Comparison of ENCODE assay signal across 2 cellular contexts in genomic region chr16:19815418-19815817, GRCh38.
A peak's percentile ranks its signal among the peaks of the same experiment; 100 is the strongest.
TF ChIP-seq lines count a peak whose summit lies in the region.

No MANE protein-coding gene starts in this region.

TF ChIP-seq in HepG2, 621 proteins besides CTCF, POLR2A, EP300 and RAD21 (continued from another document):
- TF ChIP-seq ZNF770 (CRISPR knock-in tag; IDR thresholded peaks at IDR 0.05) = peak; percentile 52; the same call in 1 of the 2 replicates
TF ChIP-seq in HepG2: peak in this region for 2.

TF ChIP-seq in SK-N-SH treated with all-trans-retinoic acid at 6 μM for 48 hours, 23 proteins besides CTCF, POLR2A, EP300 and RAD21 (continued from another document):
- TF ChIP-seq PATZ1 (CRISPR knock-in tag; IDR thresholded peaks at IDR 0.05; ENCODE audit: borderline replicate concordance) (no peak), ESRRG (CRISPR knock-in tag; IDR thresholded peaks at IDR 0.05) (no peak)
